ENCODE assay signal across 16 cellular contexts in the genomic region with DNA sequence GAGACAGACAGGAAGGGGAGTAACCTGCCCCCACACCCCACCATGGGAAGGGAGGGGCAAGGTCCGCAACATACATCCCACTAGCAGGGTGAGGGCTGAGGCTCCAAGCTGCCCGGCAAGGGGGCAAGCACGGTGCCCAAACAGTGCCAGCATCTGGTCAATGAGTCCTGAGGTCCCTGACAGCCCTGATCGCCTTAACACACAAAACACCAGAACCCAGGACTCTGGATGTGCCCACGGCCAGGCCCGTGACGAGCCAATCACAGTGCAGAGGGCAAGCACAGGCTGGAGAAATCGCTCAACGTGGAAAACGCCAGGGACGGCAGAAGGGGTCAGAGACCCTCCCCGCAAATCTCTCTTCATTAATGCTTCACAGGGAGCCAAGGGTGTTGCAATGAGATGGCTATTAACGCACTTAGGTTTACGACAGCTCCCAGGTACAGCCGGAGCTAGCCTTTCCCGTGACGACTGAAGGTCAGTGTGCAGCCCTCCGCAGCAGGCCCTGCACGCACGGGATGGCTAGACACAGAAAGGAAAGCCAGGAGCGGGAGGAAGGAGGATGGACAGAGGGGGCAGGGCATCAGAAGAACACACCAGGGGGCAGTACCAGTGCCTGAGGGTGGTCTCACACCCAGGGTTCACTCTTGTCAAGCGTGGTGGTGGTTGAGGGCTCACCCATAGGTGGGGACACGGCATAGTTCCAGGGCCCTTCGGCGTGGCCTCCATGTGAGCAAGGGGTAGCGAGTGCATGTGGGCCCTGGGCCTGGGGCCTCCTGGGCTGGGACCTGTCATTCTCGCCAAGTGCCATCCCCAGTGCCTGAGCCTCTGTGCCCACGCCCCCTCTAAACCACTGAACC.
DNase-seq lines count a peak whose midpoint lies in the region; ATAC-seq, FAIRE-seq and TF ChIP-seq lines count a peak whose summit lies in the region.
"Had no signal": no experiment of that assay in that cellular context is flagged by ENCODE, and none has a peak within 500 bp of the region (broad histone marks: within the 10 kb centered on the region; RNA-seq: fewer than 3 reads in every experiment).

No MANE protein-coding gene starts in this region.

- FAIRE-seq in D721Med (lab: Jason Lieb, UNC): no peak
- no peak for FAIRE-seq in kidney (lab: Jason Lieb, UNC)
- FAIRE-seq: astrocyte, GM12891, islet of Langerhans had no signal

- H3K27ac ChIP-seq in VCaP (peak overlapping the region; percentile 27), kidney (ENCODE audit: low read depth in 2 of 2, low read length in 2 of 2) (no peak overlapping the region), sigmoid colon (no peak overlapping the region)
- H3K27ac ChIP-seq: heart right ventricle, SJSA1 had no signal

- WGBS in sigmoid colon, 2 donors: 95 to 96% methylated on average over 28 of the region's 28 CpGs

- DNase-seq in D721Med (ENCODE audit: insufficient read length, low spot score): peak; percentile 5
- DNase-seq in kidney: peak; percentile 60
- peak; percentile 48 for DNase-seq in sigmoid colon
- DNase-seq in GM19238 (ENCODE audit: insufficient read length, low spot score): no peak
- DNase-seq: activated CD4-positive, alpha-beta T cell treated with anti-CD3 and anti-CD28 coated beads for 1 hour; activated gamma-delta T cell; NCI-H146; NCI-H748 treated with DMSO at 0.1 percent for 48 hours had no signal

- TF ChIP-seq EP300 in sigmoid colon (IDR thresholded peaks at IDR 0.05): no peak

- H3K36me3 ChIP-seq in kidney (ENCODE audit: control insufficient read depth in 1 of 2, insufficient read depth in 2 of 2, low read length in 2 of 2) (no peaks in the 10 kb centered on the region), sigmoid colon (peaks cover 0 to 4% (median 0%) of the 10 kb centered on the region in 4 donors)
- H3K36me3 ChIP-seq: SJSA1 had no signal

- H3K9ac ChIP-seq in kidney (ENCODE audit: low read length in 2 of 2): no peak overlapping the region

- H3K27me3 ChIP-seq in sigmoid colon: no peaks in the 10 kb centered on the region
- H3K27me3 ChIP-seq: heart right ventricle, SJSA1 had no signal

- intact Hi-C loops in kidney (cut with DNase I): no loop called here
- intact Hi-C loops in sigmoid colon (cut with DNase I): no loop called here

- no peak overlapping the region for H3K4me3 ChIP-seq in kidney (ENCODE audit: low read length in 2 of 2)
- no peak overlapping the region for H3K4me3 ChIP-seq in sigmoid colon
- H3K4me3 ChIP-seq: heart right ventricle, SJSA1 had no signal

- H3K9me3 ChIP-seq in kidney (ENCODE audit: control insufficient read depth in 1 of 2, low read length in 2 of 2): no peaks in the 10 kb centered on the region
- no peaks in the 10 kb centered on the region for H3K9me3 ChIP-seq in sigmoid colon
- H3K9me3 ChIP-seq: heart right ventricle, SJSA1 had no signal

- no peak for ATAC-seq in GM18861 (IDR thresholded peaks at IDR 0.05; ENCODE audit: unreplicated experiment)
- no peak for ATAC-seq in HG02798 (IDR thresholded peaks at IDR 0.05; ENCODE audit: poor library complexity, unreplicated experiment)

- H3K4me1 ChIP-seq in kidney (ENCODE audit: control insufficient read depth in 1 of 2, insufficient read depth in 1 of 2, low read depth in 1 of 2, low read length in 2 of 2) (no peaks in the 10 kb centered on the region), sigmoid colon (peaks cover 0 to 16% (median 0%) of the 10 kb centered on the region in 4 donors)
- H3K4me1 ChIP-seq: SJSA1 had no signal

- TF ChIP-seq POLR2A in sigmoid colon (IDR thresholded peaks at IDR 0.05): no peak

- TF ChIP-seq CTCF in D721Med (IDR thresholded peaks at IDR 0.05; ENCODE audit: insufficient read depth, missing control alignments): no peak
- no peak for TF ChIP-seq CTCF in VCaP (conservative IDR thresholded peaks at IDR 0.05)
- no peak for TF ChIP-seq CTCF in kidney (IDR thresholded peaks at IDR 0.05; ENCODE audit: borderline replicate concordance, extremely low read depth, insufficient read depth)
- TF ChIP-seq CTCF in sigmoid colon (IDR thresholded peaks at IDR 0.05): no peak
